Comparison of ENCODE assay signal across 16 cellular contexts in genomic region chr7:57425969-57426628, GRCh38. TPM values are rescaled to one million over a fixed set of nuclear protein-coding genes. Genes with fewer than 3 reads are reported as not detected.
A peak's percentile ranks its signal among the peaks of the same experiment; 100 is the strongest.
DNase-seq lines count a peak whose midpoint lies in the region; ATAC-seq and TF ChIP-seq lines count a peak whose summit lies in the region.
"Had no signal": no experiment of that assay in that cellular context is flagged by ENCODE, and none has a peak within 500 bp of the region (broad histone marks: within the 10 kb centered on the region; RNA-seq: fewer than 3 reads in every experiment).

No MANE protein-coding gene starts in this region.

- H3K4me3 ChIP-seq in MM.1S (ENCODE audit: low read length) (no peak overlapping the region), endodermal cell (ENCODE audit: low read length) (no peak overlapping the region), spleen (no peak overlapping the region), coronary artery (no peak overlapping the region)
- H3K4me3 ChIP-seq: skin epidermis had no signal

- no peak overlapping the region for H3K27ac Mint-ChIP-seq in endodermal cell
- H3K27ac Mint-ChIP-seq: activated CD4-positive, alpha-beta memory T cell treated with anti-CD3 and anti-CD28 coated beads for 36 hours had no signal

- no peaks in the 10 kb centered on the region for H3K4me1 Mint-ChIP-seq in endodermal cell

- H3K9me3 Mint-ChIP-seq in endodermal cell = peaks cover 77% of the 10 kb centered on the region

- H3K36me3 Mint-ChIP-seq in endodermal cell (ENCODE audit: low read depth) = no peaks in the 10 kb centered on the region
- H3K36me3 Mint-ChIP-seq: activated CD4-positive, alpha-beta memory T cell treated with anti-CD3 and anti-CD28 coated beads for 36 hours had no signal

- no peak overlapping the region for H3K4me2 ChIP-seq in MM.1S (ENCODE audit: low read depth, low read length)

- no peaks in the 10 kb centered on the region for H4K20me1 ChIP-seq in MM.1S (ENCODE audit: insufficient read depth, low read length)

- H3K36me3 ChIP-seq in MM.1S (replicated peaks; ENCODE audit: insufficient read depth, low read length) (no peaks in the 10 kb centered on the region), endodermal cell (ENCODE audit: control insufficient read depth, insufficient read depth, low read length) (no peaks in the 10 kb centered on the region), spleen (no peaks in the 10 kb centered on the region)

- H3K27ac ChIP-seq in MM.1S (ENCODE audit: low read length) = no peak overlapping the region
- no peak overlapping the region for H3K27ac ChIP-seq in endodermal cell (ENCODE audit: low read depth, low read length)
- no peak overlapping the region for H3K27ac ChIP-seq in spleen
- no peak overlapping the region for H3K27ac ChIP-seq in coronary artery
- H3K27ac ChIP-seq: skin epidermis had no signal

- no peak for TF ChIP-seq POLR2A in spleen (IDR thresholded peaks at IDR 0.05)

- no peaks in the 10 kb centered on the region for H3K9me3 ChIP-seq in MM.1S (replicated peaks; ENCODE audit: insufficient read depth, low read length)
- peaks cover 55% of the 10 kb centered on the region for H3K9me3 ChIP-seq in endodermal cell (ENCODE audit: control insufficient read depth, low read length)
- H3K9me3 ChIP-seq in spleen = peaks cover 0 to 65% (median 46%) of the 10 kb centered on the region in 8 donors

- ATAC-seq in HG02870 (IDR thresholded peaks at IDR 0.05; ENCODE audit: unreplicated experiment) = no peak
- ATAC-seq: left ventricle myocardium superior had no signal

- no peaks in the 10 kb centered on the region for H3K27me3 ChIP-seq in MM.1S (replicated peaks; ENCODE audit: insufficient read depth, low read length)
- no peaks in the 10 kb centered on the region for H3K27me3 ChIP-seq in endodermal cell (ENCODE audit: control insufficient read depth, insufficient read depth, low read length, poor library complexity, severe bottlenecking)
- H3K27me3 ChIP-seq in spleen (replicated peaks in 1 of 7) = peaks cover 0 to 7% (median 0%) of the 10 kb centered on the region in 7 donors

- DNase-seq in DMS 273 (lab: John Stamatoyannopoulos, UW; ENCODE audit: unreplicated experiment) = peak; percentile 27
- DNase-seq in DMS 273 treated with DMSO at 0.1 percent for 48 hours (lab: John Stamatoyannopoulos, UW) = no peak
- no peak for DNase-seq in MM.1S
- no peak for DNase-seq in endodermal cell
- no peak for DNase-seq in spleen
- no peak for DNase-seq in coronary artery (ENCODE audit: low spot score)
- no peak for DNase-seq in NCI-H1930 (lab: John Stamatoyannopoulos, UW)
- DNase-seq: 8988T; activated CD4-positive, alpha-beta memory T cell treated with anti-CD3 and anti-CD28 coated beads for 36 hours; activated gamma-delta T cell treated with Interleukin-2 at 50 U/mL for 16 hours; Calu3; left ventricle myocardium superior; NCI-H524 treated with DMSO at 0.1 percent for 48 hours had no signal

- intact Hi-C loops in spleen (cut with DNase I; ENCODE audit: low total_unique reads) = no loop called here

- H3K4me3 Mint-ChIP-seq in endodermal cell = no peak overlapping the region
- H3K4me3 Mint-ChIP-seq: activated CD4-positive, alpha-beta memory T cell treated with anti-CD3 and anti-CD28 coated beads for 36 hours had no signal

- WGBS in endodermal cell (ENCODE audit: insufficient coverage in 1 of 2, insufficient read length in 1 of 2), 2 experiments = 70 to 80% methylated on average over 7 to 29 of the region's 29 CpGs
- 45 to 87% (median 66%) methylated on average over 16 to 29 of the region's 29 CpGs for WGBS in spleen, 5 donors

- no peaks in the 10 kb centered on the region for H3K27me3 Mint-ChIP-seq in endodermal cell (ENCODE audit: insufficient read depth)
- H3K27me3 Mint-ChIP-seq: activated CD4-positive, alpha-beta memory T cell treated with anti-CD3 and anti-CD28 coated beads for 36 hours had no signal

- H3F3A ChIP-seq in MM.1S (ENCODE audit: insufficient read depth, low read length) = no peaks in the 10 kb centered on the region

- H3K79me2 ChIP-seq in MM.1S (ENCODE audit: low read length) = no peaks in the 10 kb centered on the region

- TF ChIP-seq CTCF in MM.1S (IDR thresholded peaks at IDR 0.05; ENCODE audit: low read length) (peak; percentile 34), endodermal cell (conservative IDR thresholded peaks at IDR 0.05) (peak; percentile 32), spleen (IDR thresholded peaks at IDR 0.05 in 8 of 11, conservative IDR thresholded peaks at IDR 0.05 in 3 of 11) (peak in 7 of 11 experiments; percentile 13 to 52 (median 42)), coronary artery (IDR thresholded peaks at IDR 0.05) (no peak)

- H3K4me1 ChIP-seq in MM.1S (ENCODE audit: low read length) = no peaks in the 10 kb centered on the region
- H3K4me1 ChIP-seq in endodermal cell (ENCODE audit: control insufficient read depth, insufficient read depth, low read length) = no peaks in the 10 kb centered on the region
- H3K4me1 ChIP-seq in spleen = no peaks in the 10 kb centered on the region

- H3K9me2 ChIP-seq in MM.1S (replicated peaks; ENCODE audit: insufficient read depth, low read length) = no peaks in the 10 kb centered on the region

- H2AFZ ChIP-seq in MM.1S (ENCODE audit: low read length) = no peak overlapping the region

- no peak overlapping the region for H3K9ac ChIP-seq in MM.1S (ENCODE audit: low read length)
- H3K9ac ChIP-seq in endodermal cell (ENCODE audit: extremely low read depth, low read length, poor library complexity, severe bottlenecking) = no peak overlapping the region

RNA-seq across cellular contexts. Expression of gene ZNF716, which starts 23.9 kb away (rescaled TPM):
- not detected for total RNA-seq in endodermal cell
- polyA plus RNA-seq in endodermal cell (2013, experiment 1 of 2) = not detected
- not detected for polyA plus RNA-seq in endodermal cell (2013, experiment 2 of 2)
- not detected for total RNA-seq in spleen
- not detected for polyA plus RNA-seq in spleen
- total RNA-seq: activated CD4-positive, alpha-beta memory T cell treated with anti-CD3 and anti-CD28 coated beads for 36 hours; Calu3; left ventricle myocardium superior; T-helper 2 cell treated with Interferon-gamma antibody and Interleukin-4, amounts not matched to agents 100 ng/mL and 5 ng/mL, for 36 hours had no signal
